In genomic region chr9:128552153-128552743, GRCh38 we compare ENCODE assay signal across 8 cellular contexts. TPM values are rescaled to one million over a fixed set of nuclear protein-coding genes. Genes with fewer than 3 reads are reported as not detected.
DNase-seq lines count a peak whose midpoint lies in the region; ATAC-seq and TF ChIP-seq lines count a peak whose summit lies in the region.

TSS of gene SPTAN1 (plus strand) at chr9:128552587. CDS start at chr9:128566741, 14,154 bp downstream.

- H3K36me3 ChIP-seq in BJ (ENCODE audit: control insufficient read depth, insufficient read depth, low read length): no peaks in the 10 kb centered on the region

- H3K27me3 ChIP-seq in BJ (ENCODE audit: control insufficient read depth, insufficient read depth, low read length): no peaks in the 10 kb centered on the region

- POLR2A ChIA-PET in BJ (lab: Charles Lee): interaction anchor here (0.5 to 1.1 kb wide), 5 partner anchors 24 to 131 kb away, joined by 3 to 8 read pairs (median 4); partner anchors contain the start of genes CERCAM and GLE1

- DNase-seq in BJ (ENCODE audit: low read depth) (peak; percentile 63), GM19240 (ENCODE audit: insufficient read length, low spot score) (peak; percentile 88), NCI-H524 treated with DMSO at 0.1 percent for 48 hours (lab: John Stamatoyannopoulos, UW) (peak; percentile 57), left colon (peak; percentile 89 to 92)
- peak; percentile 91 to 94 for DNase-seq in activated CD4-positive, alpha-beta T cell treated with anti-CD3 and anti-CD28 coated beads for 4 hours
- peak; percentile 89 to 94 for DNase-seq in stimulated activated CD4-positive, alpha-beta T cell treated with anti-CD3 and anti-CD28 coated beads, Interleukin-1b, Interleukin-23, amount 100 ng/mL, for 4 hours (ENCODE audit: low read depth in 2 of 2)

- intact Hi-C loops in left colon (cut with DNase I, micrococcal nuclease): no loop called here

- 0 out of 2 replicates have a peak, but pooled peaks have one; percentile 8 for TF ChIP-seq CTCF in BJ (IDR thresholded peaks at IDR 0.05; ENCODE audit: insufficient read depth, low read depth, low read length)

- CTCF ChIA-PET in BJ (lab: Yijun Ruan, JAX): interaction anchor here (0.6 to 1.8 kb wide), 4 partner anchors 83 to 190 kb away, joined by 3 to 5 read pairs (median 4); partner anchors contain the start of gene CERCAM

- H3K4me3 ChIP-seq in BJ (ENCODE audit: low read depth, low read length): peak within 1 kb of the TSS; percentile 92

- H3K27ac ChIP-seq in cingulate gyrus (ENCODE audit: low read depth, low read length): peak within 1 kb of the TSS; percentile 95

- peak; percentile 71 for ATAC-seq in HG03442 (IDR thresholded peaks at IDR 0.05; ENCODE audit: unreplicated experiment)
- peak; percentile 85 for ATAC-seq in left colon

RNA-seq across cellular contexts. Expression of gene SPTAN1, which starts in this region (rescaled TPM):
- 201 and 317 TPM in 2 replicates for polyA plus RNA-seq in BJ (2011; rRNA removed)
- 561 and 622 TPM in 2 replicates for polyA minus RNA-seq in BJ (2011; rRNA and poly(A)+ RNA removed)
- 100 to 1,000 TPM; 248 to 277 TPM for total RNA-seq in left colon

Comparison
In these comparisons a context has a peak if more than half of its experiments do, and no peak if none do; other contexts are left out.
1. Peak in every context shown above with its lines: DNase-seq, ATAC-seq, H3K4me3 ChIP-seq and H3K27ac ChIP-seq.